In genomic region chr2:167380094-167380493, GRCh38 we compare ENCODE assay signal across 21 cellular contexts.
"Had no signal": no experiment of that assay in that cellular context is flagged by ENCODE, and none has a peak within 500 bp of the region (broad histone marks: within the 10 kb centered on the region; RNA-seq: fewer than 3 reads in every experiment).

No MANE protein-coding gene starts in this region.

- H3K9me3 Mint-ChIP-seq: stimulated activated memory B cell treated with anti-CD40 and anti-IgM and Interleukin-4, amounts not matched to agents 10 μg/mL and 1 μg/mL and 100 μg/mL, for 72 hours; type B pancreatic cell had no signal

- H3K4me3 Mint-ChIP-seq: natural killer cell; neural crest cell; stimulated activated memory B cell treated with anti-CD40 and anti-IgM and Interleukin-4, amounts not matched to agents 10 μg/mL and 1 μg/mL and 100 μg/mL, for 72 hours; type B pancreatic cell had no signal

- H3K36me3 Mint-ChIP-seq: natural killer cell; stimulated activated memory B cell treated with anti-CD40 and anti-IgM and Interleukin-4, amounts not matched to agents 10 μg/mL and 1 μg/mL and 100 μg/mL, for 72 hours; type B pancreatic cell had no signal

- H3K9me3 ChIP-seq: ovary, thoracic aorta had no signal

- H3K4me3 ChIP-seq: dorsolateral prefrontal cortex, heart right ventricle, ovary, smooth muscle cell, stomach, thoracic aorta had no signal

- H3K36me3 ChIP-seq: heart right ventricle, ovary, stomach, thoracic aorta had no signal

- H3K4me1 ChIP-seq: heart right ventricle, stomach had no signal

- H3K4me2 ChIP-seq: smooth muscle cell had no signal

- H3K4me1 Mint-ChIP-seq: natural killer cell; neural crest cell; stimulated activated memory B cell treated with anti-CD40 and anti-IgM and Interleukin-4, amounts not matched to agents 10 μg/mL and 1 μg/mL and 100 μg/mL, for 72 hours had no signal

- H3K27me3 ChIP-seq: dorsolateral prefrontal cortex, heart right ventricle, ovary, stomach had no signal

- H3K27me3 Mint-ChIP-seq: stimulated activated memory B cell treated with anti-CD40 and anti-IgM and Interleukin-4, amounts not matched to agents 10 μg/mL and 1 μg/mL and 100 μg/mL, for 72 hours; type B pancreatic cell had no signal

- H3K27ac Mint-ChIP-seq: natural killer cell; stimulated activated memory B cell treated with anti-CD40 and anti-IgM and Interleukin-4, amounts not matched to agents 10 μg/mL and 1 μg/mL and 100 μg/mL, for 72 hours; type B pancreatic cell had no signal

- DNase-seq: cortex of kidney; dorsolateral prefrontal cortex; effector CD8-positive, alpha-beta T cell; heart right ventricle; hypothalamus; kidney glomerular epithelial cell; natural killer cell; nucleus accumbens; ovary; right cardiac atrium; stimulated activated CD4-positive, alpha-beta T cell treated with anti-CD3 and anti-CD28 coated beads, Interleukin-4, amount 100 ng/mL, for 1 hour; stimulated activated CD8-positive, alpha-beta memory T cell treated with anti-CD3 and anti-CD28 coated beads, Interleukin-4, amount 100 ng/mL, for 48 hours; stomach; substantia nigra had no signal

- ATAC-seq: esophagus mucosa; left lobe of liver; natural killer cell; stimulated activated memory B cell treated with anti-CD40 and anti-IgM and Interleukin-4, amounts not matched to agents 10 μg/mL and 1 μg/mL and 100 μg/mL, for 72 hours had no signal

- H3K27ac ChIP-seq: dorsolateral prefrontal cortex, heart right ventricle, ovary, stomach, thoracic aorta had no signal
